ENCODE assay signal across 9 cellular contexts in the genomic region with DNA sequence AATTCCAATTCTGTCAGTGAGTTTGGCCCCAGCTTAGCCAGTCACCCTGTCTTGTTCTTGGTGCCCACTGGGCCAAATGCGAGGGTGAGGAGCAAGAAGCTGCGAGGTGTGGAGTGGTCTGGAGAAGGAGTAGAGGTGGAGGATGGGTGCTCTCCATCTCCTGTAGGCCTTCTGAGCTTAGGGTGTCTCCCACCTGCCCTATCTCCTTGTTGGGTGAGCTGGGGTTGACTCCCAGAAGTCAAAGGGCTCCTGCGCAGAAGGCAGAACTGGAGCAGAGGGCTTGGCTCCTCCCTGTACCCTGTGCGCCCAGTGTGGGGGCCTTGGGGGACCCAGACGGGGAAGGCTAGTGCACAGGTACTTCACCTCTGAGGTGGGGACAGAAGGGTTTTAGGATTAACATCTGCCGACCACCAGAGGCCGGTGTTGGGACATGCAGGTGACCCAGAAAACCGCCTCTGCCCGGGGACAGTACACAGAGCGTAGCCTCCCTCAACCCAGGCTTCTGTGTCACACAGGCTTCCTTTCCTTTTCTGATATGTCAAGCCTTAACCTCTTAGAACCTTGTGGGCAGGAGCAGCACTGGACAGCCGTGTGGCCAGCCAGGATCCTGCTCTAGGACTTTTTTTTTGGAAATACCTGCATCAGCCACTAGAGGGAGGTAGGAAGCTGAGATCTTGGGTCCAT. TPM values are rescaled to one million over a fixed set of nuclear protein-coding genes. Genes with fewer than 3 reads are reported as not detected.
A peak's percentile ranks its signal among the peaks of the same experiment; 100 is the strongest.
DNase-seq lines count a peak whose midpoint lies in the region; ATAC-seq and TF ChIP-seq lines count a peak whose summit lies in the region.
"Had no signal": no experiment of that assay in that cellular context is flagged by ENCODE, and none has a peak within 500 bp of the region (broad histone marks: within the 10 kb centered on the region; RNA-seq: fewer than 3 reads in every experiment).

No MANE protein-coding gene starts in this region.

- POLR2A ChIA-PET in activated CD8-positive, alpha-beta T cell treated with anti-CD3 and anti-CD28 coated beads, Interleukin-2, amount 10 ng/mL, durations not matched to agents 7 days and 5 days (lab: Charles Lee): interaction anchor here (0.9 to 1.0 kb wide), 2 partner anchors 23 to 301 kb away, joined by 3 to 4 read pairs; no protein-coding TSS in a partner anchor

- ATAC-seq in HG02798 (IDR thresholded peaks at IDR 0.05; ENCODE audit: poor library complexity, unreplicated experiment) (peak; percentile 48), natural killer cell (peak; percentile 76 to 85 (median 85)), HG03196 (IDR thresholded peaks at IDR 0.05; ENCODE audit: unreplicated experiment) (no peak)
- ATAC-seq in activated CD8-positive, alpha-beta T cell treated with anti-CD3 and anti-CD28 coated beads, Interleukin-2, amount 10 ng/mL, durations not matched to agents 7 days and 5 days: peak; percentile 70

- DNase-seq in NCI-H345 (lab: John Stamatoyannopoulos, UW) (peak; percentile 54), NCI-H345 treated with DMSO at 0.1 percent for 48 hours (lab: John Stamatoyannopoulos, UW; ENCODE audit: unreplicated experiment) (no peak), NCI-H446 (lab: John Stamatoyannopoulos, UW) (peak; percentile 30 to 65), esophagus squamous epithelium (lab: John Stamatoyannopoulos, UW) (no peak), natural killer cell (peak; percentile 29)
- DNase-seq in activated CD8-positive, alpha-beta T cell treated with anti-CD3 and anti-CD28 coated beads, Interleukin-2, amount 10 ng/mL, durations not matched to agents 7 days and 5 days: peak; percentile 54

- intact Hi-C loops in esophagus squamous epithelium (cut with DNase I) (loop anchor here (10.0 kb wide), 1 partner anchor 288 kb away; a partner anchor contains a TSS), natural killer cell (cut with micrococcal nuclease) (loop anchor here (5.0 kb wide), 1 partner anchor 296 kb away; no protein-coding TSS in a partner anchor)

- CTCF ChIA-PET in activated CD8-positive, alpha-beta T cell treated with anti-CD3 and anti-CD28 coated beads, Interleukin-2, amount 10 ng/mL, durations not matched to agents 7 days and 5 days (lab: Charles Lee): interaction anchor here (0.7 to 5.7 kb wide), 67 partner anchors 10 to 357 kb away, joined by 3 to 82 read pairs (median 4); a partner anchor contains a TSS

- no peak for TF ChIP-seq POLR2A in esophagus squamous epithelium (IDR thresholded peaks at IDR 0.05)

- no peaks in the 10 kb centered on the region for H3K36me3 ChIP-seq in esophagus squamous epithelium

- no peaks in the 10 kb centered on the region for H3K27me3 ChIP-seq in esophagus squamous epithelium

- peak overlapping the region; percentile 48 for H3K27ac Mint-ChIP-seq in activated CD8-positive, alpha-beta T cell treated with anti-CD3 and anti-CD28 coated beads, Interleukin-2, amount 10 ng/mL, durations not matched to agents 7 days and 5 days
- no peak overlapping the region for H3K27ac Mint-ChIP-seq in natural killer cell

- TF ChIP-seq CTCF in esophagus squamous epithelium (IDR thresholded peaks at IDR 0.05) (peak; percentile 73 to 82 (median 76)), natural killer cell (IDR thresholded peaks at IDR 0.05) (peak; percentile 97)

- H3K27me3 Mint-ChIP-seq in activated CD8-positive, alpha-beta T cell treated with anti-CD3 and anti-CD28 coated beads, Interleukin-2, amount 10 ng/mL, durations not matched to agents 7 days and 5 days (ENCODE audit: low read depth): no peaks in the 10 kb centered on the region
- H3K27me3 Mint-ChIP-seq in natural killer cell (ENCODE audit: low read depth in 2 of 2): no peaks in the 10 kb centered on the region

- peaks cover 46% of the 10 kb centered on the region for H3K4me1 Mint-ChIP-seq in activated CD8-positive, alpha-beta T cell treated with anti-CD3 and anti-CD28 coated beads, Interleukin-2, amount 10 ng/mL, durations not matched to agents 7 days and 5 days (ENCODE audit: low read depth)
- peaks cover 6 to 24% of the 10 kb centered on the region in 2 donors for H3K4me1 Mint-ChIP-seq in natural killer cell

- H3K4me3 Mint-ChIP-seq in activated CD8-positive, alpha-beta T cell treated with anti-CD3 and anti-CD28 coated beads, Interleukin-2, amount 10 ng/mL, durations not matched to agents 7 days and 5 days: no peak overlapping the region
- no peak overlapping the region for H3K4me3 Mint-ChIP-seq in natural killer cell

- no peak overlapping the region for H3K4me3 ChIP-seq in esophagus squamous epithelium

- H3K36me3 Mint-ChIP-seq in activated CD8-positive, alpha-beta T cell treated with anti-CD3 and anti-CD28 coated beads, Interleukin-2, amount 10 ng/mL, durations not matched to agents 7 days and 5 days (ENCODE audit: low read depth): no peaks in the 10 kb centered on the region
- H3K36me3 Mint-ChIP-seq in natural killer cell: no peaks in the 10 kb centered on the region

- 29 to 44% methylated on average over 9 to 10 of the region's 11 CpGs for WGBS in esophagus squamous epithelium, 2 donors

- peaks cover 0 to 9% (median 0%) of the 10 kb centered on the region in 3 donors for H3K4me1 ChIP-seq in esophagus squamous epithelium

- H3K9me3 Mint-ChIP-seq in activated CD8-positive, alpha-beta T cell treated with anti-CD3 and anti-CD28 coated beads, Interleukin-2, amount 10 ng/mL, durations not matched to agents 7 days and 5 days (ENCODE audit: insufficient read depth): peaks cover 1% of the 10 kb centered on the region
- H3K9me3 Mint-ChIP-seq in natural killer cell: no peaks in the 10 kb centered on the region

- H3K9me3 ChIP-seq in esophagus squamous epithelium: no peaks in the 10 kb centered on the region

- no peak overlapping the region for H3K27ac ChIP-seq in esophagus squamous epithelium
- H3K27ac ChIP-seq: epithelial cell of prostate had no signal

RNA-seq across cellular contexts. Expression of a gene that starts 16.9 kb away (rescaled TPM):
- total RNA-seq in activated CD8-positive, alpha-beta T cell treated with anti-CD3 and anti-CD28 coated beads, Interleukin-2, amount 10 ng/mL, durations not matched to agents 7 days and 5 days: under 1 TPM in 1 of 2 experiments, not detected in 1; 0.71 TPM
- total RNA-seq in esophagus squamous epithelium (not detected), natural killer cell (not detected)

RNA-seq across cellular contexts. Expression of a gene that starts 30.3 kb away (rescaled TPM):
- 10 to 100 TPM; 30.4 to 34.5 TPM for total RNA-seq in activated CD8-positive, alpha-beta T cell treated with anti-CD3 and anti-CD28 coated beads, Interleukin-2, amount 10 ng/mL, durations not matched to agents 7 days and 5 days
- 10 to 100 TPM; 13.6 to 25.2 (median 20.4) TPM for total RNA-seq in esophagus squamous epithelium
- 10 to 100 TPM; 21.0 to 31.2 (median 27.5) TPM for total RNA-seq in natural killer cell

RNA-seq across cellular contexts. Expression of a gene that starts 35.9 kb away (rescaled TPM):
- 100 to 1,000 TPM; 221 to 228 TPM for total RNA-seq in activated CD8-positive, alpha-beta T cell treated with anti-CD3 and anti-CD28 coated beads, Interleukin-2, amount 10 ng/mL, durations not matched to agents 7 days and 5 days
- total RNA-seq in esophagus squamous epithelium: 10 to 100 TPM in 2 of 4 donors, 1 to 10 TPM in 2; 8.3 to 52.9 (median 13.1) TPM
- total RNA-seq in natural killer cell: 1,000 to 10,000 TPM; 1,190 to 1,513 (median 1,282) TPM

Comparison
In these comparisons a context has a peak if more than half of its experiments do, and no peak if none do; other contexts are left out.
1. DNase-seq: peak in NCI-H345 (single experiment), NCI-H446 (2 of 2), activated CD8-positive, alpha-beta T cell treated with anti-CD3 and anti-CD28 coated beads, Interleukin-2, amount 10 ng/mL, durations not matched to agents 7 days and 5 days (single experiment) and natural killer cell (single experiment); none in NCI-H345 treated with DMSO at 0.1 percent for 48 hours (single experiment) and esophagus squamous epithelium (single experiment).
2. RNA of a gene that starts 35.9 kb away (total RNA-seq): 1,190 to 1,513 TPM in natural killer cell; 221 to 228 TPM in activated CD8-positive, alpha-beta T cell treated with anti-CD3 and anti-CD28 coated beads, Interleukin-2, amount 10 ng/mL, durations not matched to agents 7 days and 5 days and 8.3 to 52.9 TPM in esophagus squamous epithelium; every median in the first group is over 4 times any median in the second.